Comparison of ENCODE assay signal across 11 cellular contexts in genomic region chr11:49196002-49196401, GRCh38. TPM values are rescaled to one million over a fixed set of nuclear protein-coding genes. Genes with fewer than 3 reads are reported as not detected.
DNase-seq lines count a peak whose midpoint lies in the region; ATAC-seq, FAIRE-seq and TF ChIP-seq lines count a peak whose summit lies in the region.
"Not testable (repeated sequence)": the region's sequence is repeated elsewhere in the genome, so short reads cannot be mapped to it uniquely, and the experiment has no call there.
"Had no signal": no experiment of that assay in that cellular context is flagged by ENCODE, and none has a peak within 500 bp of the region (broad histone marks: within the 10 kb centered on the region; RNA-seq: fewer than 3 reads in every experiment).

No MANE protein-coding gene starts in this region.

- intact Hi-C loops in left colon (cut with DNase I, micrococcal nuclease); prostate gland (cut with DNase I): not testable (repeated sequence)

- not testable (repeated sequence) for H3K4me3 ChIP-seq in LNCaP clone FGC (ENCODE audit: low read depth, low read length); prostate gland

- not testable (repeated sequence) for H3K36me3 ChIP-seq in prostate gland

- H3K27ac ChIP-seq in C4-2B (peak overlapping the region; percentile 98), VCaP (peak overlapping the region; percentile 99), prostate gland (peak overlapping the region; percentile 29 to 48)

- DNase-seq in LNCaP clone FGC (ENCODE audit: low read depth) (peak; percentile 60), left colon (peak in 1 of 2 donors; percentile 6)
- not testable (repeated sequence) for DNase-seq in prostate gland (ENCODE audit: low spot score)

- ATAC-seq in left colon, result peak; percentile 97

- not testable (repeated sequence) for H3K4me1 ChIP-seq in prostate gland (replicated peaks)

- TF ChIP-seq POLR2A in prostate gland (IDR thresholded peaks at IDR 0.05), result not testable (repeated sequence)

- 72% methylated on average over 6 of the region's 6 CpGs for WGBS in prostate gland

- TF ChIP-seq CTCF in C4-2B (conservative IDR thresholded peaks at IDR 0.05); LNCaP clone FGC (IDR thresholded peaks at IDR 0.05; ENCODE audit: control insufficient read depth, extremely low read depth, insufficient read depth); VCaP (conservative IDR thresholded peaks at IDR 0.05); prostate gland (IDR thresholded peaks at IDR 0.05): not testable (repeated sequence)

- not testable (repeated sequence) for H3K9me3 ChIP-seq in prostate gland

- H3K27me3 ChIP-seq in prostate gland (replicated peaks; ENCODE audit: insufficient read depth), result not testable (repeated sequence)

- peak; percentile 57 for FAIRE-seq in endometrium (lab: Jason Lieb, UNC)

RNA-seq across cellular contexts. Expression of gene FOLH1, which starts 12.4 kb away (rescaled TPM):
- total RNA-seq in left colon (1 to 10 TPM in 1 of 2 donors, under 1 TPM in 1; 0.46 to 1.2 TPM), prostate gland (100 to 1,000 TPM in 1 of 2 donors, 10 to 100 TPM in 1; 43.9 to 739 TPM)
- total RNA-seq: CD4-positive, alpha-beta memory T cell; Daoy; G401; GM23248; H7 had no signal

Comparison
In these comparisons a context has a peak if more than half of its experiments do, and no peak if none do; other contexts are left out.
1. H3K27ac ChIP-seq: peak in every context shown above with its lines; median percentile 99 in VCaP; 98 in C4-2B; 38 in prostate gland.
2. RNA of gene FOLH1, which starts 12.4 kb away (total RNA-seq): 43.9 to 739 TPM in prostate gland; 0.46 to 1.2 TPM in left colon; every median in the first group is over 10 times any median in the second.